9 cellular contexts compared by ENCODE assay signal in genomic region chr20:47315339-47315662, GRCh38. TPM values are rescaled to one million over a fixed set of nuclear protein-coding genes. Genes with fewer than 3 reads are reported as not detected.
A peak's percentile ranks its signal among the peaks of the same experiment; 100 is the strongest.
DNase-seq lines count a peak whose midpoint lies in the region; ATAC-seq and TF ChIP-seq lines count a peak whose summit lies in the region.
"Had no signal": no experiment of that assay in that cellular context is flagged by ENCODE, and none has a peak within 500 bp of the region (broad histone marks: within the 10 kb centered on the region; RNA-seq: fewer than 3 reads in every experiment).

No MANE protein-coding gene starts in this region.

- H3K27ac ChIP-seq in HCT116 (ENCODE audit: low read depth, low read length): peak overlapping the region; percentile 92
- peak overlapping the region; percentile 100 for H3K27ac ChIP-seq in RWPE1
- H3K27ac ChIP-seq in MM.1S (ENCODE audit: low read length): no peak overlapping the region

- no peak for TF ChIP-seq CTCF in HCT116 (IDR thresholded peaks at IDR 0.05 in 2 of 3, conservative IDR thresholded peaks at IDR 0.05 in 1 of 3; ENCODE audit: borderline replicate concordance in 1 of 3, insufficient read depth in 1 of 3, low read depth in 2 of 3, low read length in 2 of 3)
- TF ChIP-seq CTCF in RWPE1 (conservative IDR thresholded peaks at IDR 0.05; ENCODE audit: low read depth): no peak
- TF ChIP-seq CTCF in foreskin fibroblast (IDR thresholded peaks at IDR 0.05; ENCODE audit: low read depth, low read length): no peak
- no peak for TF ChIP-seq CTCF in MM.1S (IDR thresholded peaks at IDR 0.05; ENCODE audit: low read length)

- H3K79me2 ChIP-seq in HCT116 (ENCODE audit: insufficient read depth, low read length) (peaks cover 95% of the 10 kb centered on the region), MM.1S (ENCODE audit: low read length) (peaks cover 99% of the 10 kb centered on the region)

- H3K4me3 ChIP-seq in HCT116 (replicated peaks in 1 of 2; ENCODE audit: low read depth in 1 of 2, low read length in 2 of 2): peak overlapping the region in 1 of 2 experiments; percentile 42; a peak in 2 of 4 replicates
- H3K4me3 ChIP-seq in foreskin fibroblast (ENCODE audit: low read depth in 1 of 2, low read length in 2 of 2): no peak overlapping the region
- peak overlapping the region; percentile 6 for H3K4me3 ChIP-seq in skeletal muscle satellite cell (ENCODE audit: low read length)
- H3K4me3 ChIP-seq in MM.1S (ENCODE audit: low read length): no peak overlapping the region

- H3K27me3 ChIP-seq in HCT116 (ENCODE audit: insufficient read depth, low read length) (no peaks in the 10 kb centered on the region), skeletal muscle satellite cell (ENCODE audit: control insufficient read depth, insufficient read depth, low read length) (no peaks in the 10 kb centered on the region), MM.1S (replicated peaks; ENCODE audit: insufficient read depth, low read length) (no peaks in the 10 kb centered on the region)

- CTCF ChIA-PET in HCT116 (lab: Charles Lee): no interaction called here
- CTCF ChIA-PET in RWPE1 (lab: Yijun Ruan, JAX): interaction anchor here (0.6 to 1.5 kb wide), 3 partner anchors 11 to 69 kb away, joined by 3 to 11 read pairs (median 5); no protein-coding TSS in a partner anchor

- H3K4me1 ChIP-seq in HCT116 (ENCODE audit: control insufficient read depth in 1 of 2, insufficient read depth in 2 of 2, low read length in 2 of 2): peaks cover 61 to 67% of the 10 kb centered on the region in 2 experiments
- H3K4me1 ChIP-seq in skeletal muscle satellite cell (ENCODE audit: control insufficient read depth, insufficient read depth, low read length): peaks cover 60% of the 10 kb centered on the region
- H3K4me1 ChIP-seq in MM.1S (ENCODE audit: low read length): no peaks in the 10 kb centered on the region

- POLR2A ChIA-PET in HCT116 (lab: Charles Lee): interaction anchor here (3.6 kb wide), 1 partner anchor 43 kb away, joined by 65 read pairs; the partner anchor contains the start of gene ZMYND8
- POLR2A ChIA-PET in RWPE1 (lab: Yijun Ruan, JAX; ENCODE audit: low non-redundant PET): interaction anchor here (0.6 to 5.2 kb wide), 2 partner anchors 44 to 69 kb away, joined by 4 to 54 read pairs; partner anchors contain the start of gene ZMYND8

- no peaks in the 10 kb centered on the region for H4K20me1 ChIP-seq in HCT116 (ENCODE audit: insufficient read depth)
- peaks cover 44% of the 10 kb centered on the region for H4K20me1 ChIP-seq in MM.1S (ENCODE audit: insufficient read depth, low read length)

- H3K9me2 ChIP-seq in HCT116 (ENCODE audit: insufficient read depth) (no peaks in the 10 kb centered on the region), MM.1S (replicated peaks; ENCODE audit: insufficient read depth, low read length) (no peaks in the 10 kb centered on the region)

- no TSS peak for BruUV-seq in HCT116 (replicated peaks; lab: Mats Ljungman, UMichigan)

- RAD21 ChIA-PET in HCT116 (lab: Charles Lee; ENCODE audit: low non-redundant PET in 1 of 2, low total read pairs in 2 of 2, uncharacterized antibody in 2 of 2, unreplicated experiment in 2 of 2): no interaction called here

- intact Hi-C loops in HCT116 (cut with micrococcal nuclease): loop anchor here (5.0 kb wide), 3 partner anchors 43 to 113 kb away; no protein-coding TSS in a partner anchor

- DNase-seq in HCT116 (ENCODE audit: low read depth, low spot score): no peak
- no peak for DNase-seq in RWPE1 (ENCODE audit: low spot score)
- peak; percentile 48 to 59 for DNase-seq in foreskin fibroblast
- DNase-seq in MM.1S: no peak
- no peak for DNase-seq in foreskin melanocyte
- DNase-seq in activated CD4-positive, alpha-beta T cell treated with anti-CD3 and anti-CD28 coated beads, Interleukin-2, amount 50 U/mL, for 1 hour: no peak
- DNase-seq: activated effector memory CD4-positive, alpha-beta T cell treated with anti-CD3 and anti-CD28 coated beads, Interleukin-2, amount 50 U/mL, for 16 hours had no signal

- H3K4me2 ChIP-seq in HCT116 (ENCODE audit: low read length) (peak overlapping the region; percentile 88), skeletal muscle satellite cell (ENCODE audit: low read length) (peak overlapping the region; percentile 71), MM.1S (ENCODE audit: low read depth, low read length) (no peak overlapping the region)

- ATAC-seq in HCT116 (no peak), GM21737 (IDR thresholded peaks at IDR 0.05; ENCODE audit: unreplicated experiment) (no peak)

- TF ChIP-seq RAD21 in HCT116 (IDR thresholded peaks at IDR 0.05; ENCODE audit: low read depth): no peak

- H3K36me3 ChIP-seq in HCT116 (ENCODE audit: control insufficient read depth in 1 of 2, insufficient read depth in 2 of 2, low read length in 2 of 2): 0 out of 4 replicates have a peak, but pooled peaks cover 0 to 4% of the 10 kb centered on the region in 2 experiments
- H3K36me3 ChIP-seq in skeletal muscle satellite cell (ENCODE audit: insufficient read depth, low read length): peaks cover 32% of the 10 kb centered on the region
- H3K36me3 ChIP-seq in MM.1S (replicated peaks; ENCODE audit: insufficient read depth, low read length): 0 out of 2 replicates have a peak, but pooled peaks cover 7% of the 10 kb centered on the region

- H3F3A ChIP-seq in MM.1S (ENCODE audit: insufficient read depth, low read length): no peaks in the 10 kb centered on the region

- H3K9me3 ChIP-seq in HCT116 (ENCODE audit: control insufficient read depth in 1 of 2, insufficient read depth in 1 of 2, low read depth in 1 of 2, low read length in 2 of 2) (no peaks in the 10 kb centered on the region), skeletal muscle satellite cell (replicated peaks; ENCODE audit: low read length) (no peaks in the 10 kb centered on the region), MM.1S (replicated peaks; ENCODE audit: insufficient read depth, low read length) (no peaks in the 10 kb centered on the region)

- H2AFZ ChIP-seq in HCT116 (ENCODE audit: low read depth, low read length, poor library complexity, severe bottlenecking) (no peak overlapping the region), MM.1S (ENCODE audit: low read length) (no peak overlapping the region)

- peak overlapping the region; percentile 80 for H3K9ac ChIP-seq in HCT116 (ENCODE audit: low read length)
- peak overlapping the region; percentile 95 for H3K9ac ChIP-seq in skeletal muscle satellite cell (ENCODE audit: low read depth, low read length)
- no peak overlapping the region for H3K9ac ChIP-seq in MM.1S (ENCODE audit: low read length)

- TF ChIP-seq POLR2A in HCT116 (IDR thresholded peaks at IDR 0.05; ENCODE audit: borderline replicate concordance, extremely low read depth, insufficient read depth, insufficient read length): no peak

TF ChIP-seq in HCT116, 20 proteins besides CTCF, POLR2A, EP300 and RAD21:
- TF ChIP-seq POLR2AphosphoS5 (IDR thresholded peaks at IDR 0.05; ENCODE audit: low read depth, low read length) (no peak), CEBPB (IDR thresholded peaks at IDR 0.05; ENCODE audit: low read depth) (no peak), EZH2phosphoT487 (IDR thresholded peaks at IDR 0.05; ENCODE audit: borderline replicate concordance) (no peak), EZH2 (IDR thresholded peaks at IDR 0.05) (no peak), ATF3 (IDR thresholded peaks at IDR 0.05) (no peak)

RNA-seq across cellular contexts. Expression of gene ZMYND8, which starts 41.2 kb away (rescaled TPM):
- total RNA-seq in HCT116 (2021; ENCODE audit: unreplicated experiment): 29.0 TPM
- 16.1 and 18.2 TPM in 2 replicates for polyA plus RNA-seq in HCT116 (2012)
- 40.1 and 50.0 TPM in 2 replicates for total RNA-seq in skeletal muscle satellite cell (2012; rRNA removed)

Comparison
In these comparisons a context has a peak if more than half of its experiments do, and no peak if none do; other contexts are left out.
1. DNase-seq: peak in foreskin fibroblast (2 of 2); none in HCT116 (single experiment), RWPE1 (single experiment), MM.1S (single experiment), foreskin melanocyte (single experiment) and activated CD4-positive, alpha-beta T cell treated with anti-CD3 and anti-CD28 coated beads, Interleukin-2, amount 50 U/mL, for 1 hour (single experiment).